Comparison of ENCODE assay signal across 21 cellular contexts in the genomic region with DNA sequence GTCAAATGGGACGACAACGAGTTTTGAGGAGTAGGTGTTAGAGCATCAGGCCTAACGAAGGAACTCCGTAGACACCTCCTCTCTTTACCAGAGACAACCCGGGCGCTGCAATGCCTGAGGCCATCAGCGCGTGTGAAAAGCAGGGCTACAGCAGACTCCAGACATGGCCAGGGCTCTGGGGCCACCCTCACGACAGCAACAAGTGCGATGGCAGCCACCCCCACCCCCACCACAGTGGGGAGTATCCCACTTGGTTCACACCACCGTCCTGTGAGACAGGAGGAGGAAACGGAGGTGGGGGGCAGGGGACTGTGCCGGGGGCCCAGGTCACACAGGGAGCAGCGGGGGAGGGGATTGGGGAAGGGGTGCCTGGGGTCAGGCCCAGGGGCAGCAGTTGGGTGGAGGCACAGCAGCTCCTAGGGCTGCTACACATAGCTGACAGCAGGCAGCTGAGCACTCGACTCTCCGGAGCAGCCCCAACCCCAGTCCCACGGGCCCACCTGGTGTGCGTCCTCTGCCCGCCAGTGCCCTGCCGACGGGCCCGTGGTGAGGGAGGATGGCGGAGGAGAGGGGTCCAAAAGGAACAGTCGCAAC.
"Had no signal": no experiment of that assay in that cellular context is flagged by ENCODE, and none has a peak within 500 bp of the region (broad histone marks: within the 10 kb centered on the region; RNA-seq: fewer than 3 reads in every experiment).

No MANE protein-coding gene starts in this region.

- H3K4me1 ChIP-seq: prostate gland, testis had no signal

- H3K27me3 ChIP-seq: SJCRH30, testis had no signal

- ATAC-seq: activated naive CD8-positive, alpha-beta T cell treated with anti-CD3 and anti-CD28 coated beads, Interleukin-2, amount 50 U/mL, for 24 hours; activated T-cell treated with anti-CD3 and anti-CD28 coated beads, Interleukin-2, amount 50 U/mL, for 4 hours; esophagus mucosa; left ventricle myocardium superior; right cardiac atrium; stimulated activated naive B cell treated with anti-CD40 and anti-IgM and Interleukin-4, amounts not matched to agents 10 μg/mL and 1 μg/mL and 100 μg/mL, for 72 hours; T-cell had no signal

- H3K27ac ChIP-seq: prostate gland, SJCRH30, testis had no signal

- DNase-seq: activated CD8-positive, alpha-beta memory T cell treated with anti-CD3 and anti-CD28 coated beads for 24 hours; activated CD8-positive, alpha-beta memory T cell treated with anti-CD3 and anti-CD28 coated beads, Interleukin-2, amount 50 U/mL, for 4 hours; activated naive CD4-positive, alpha-beta T cell treated with anti-CD3 and anti-CD28 coated beads for 36 hours; activated naive CD8-positive, alpha-beta T cell treated with anti-CD3 and anti-CD28 coated beads, Interleukin-2, amount 50 U/mL, for 24 hours; activated T-cell treated with anti-CD3 and anti-CD28 coated beads, Interleukin-2, amount 50 U/mL, for 4 hours; anterior cingulate cortex; effector CD8-positive, alpha-beta T cell; glutamatergic neuron; hippocampal formation; left ventricle myocardium superior; SJCRH30; small intestine; stimulated activated CD4-positive, alpha-beta T cell treated with anti-CD3 and anti-CD28 coated beads, Interleukin-15, amount 100 ng/mL, for 24 hours; stimulated activated CD8-positive, alpha-beta memory T cell treated with anti-CD3 and anti-CD28 coated beads, Interleukin-4, amount 100 ng/mL, for 48 hours; stimulated activated naive B cell treated with anti-CD40 and anti-IgM and Interleukin-4, amounts not matched to agents 10 μg/mL and 1 μg/mL and 100 μg/mL, for 72 hours; T-cell; testis; trophoblast cell had no signal

- H3K4me3 ChIP-seq: prostate gland, SJCRH30, testis had no signal

- H3K9me3 ChIP-seq: prostate gland, SJCRH30, testis had no signal
